Comparison of ENCODE assay signal across 9 cellular contexts in the genomic region with DNA sequence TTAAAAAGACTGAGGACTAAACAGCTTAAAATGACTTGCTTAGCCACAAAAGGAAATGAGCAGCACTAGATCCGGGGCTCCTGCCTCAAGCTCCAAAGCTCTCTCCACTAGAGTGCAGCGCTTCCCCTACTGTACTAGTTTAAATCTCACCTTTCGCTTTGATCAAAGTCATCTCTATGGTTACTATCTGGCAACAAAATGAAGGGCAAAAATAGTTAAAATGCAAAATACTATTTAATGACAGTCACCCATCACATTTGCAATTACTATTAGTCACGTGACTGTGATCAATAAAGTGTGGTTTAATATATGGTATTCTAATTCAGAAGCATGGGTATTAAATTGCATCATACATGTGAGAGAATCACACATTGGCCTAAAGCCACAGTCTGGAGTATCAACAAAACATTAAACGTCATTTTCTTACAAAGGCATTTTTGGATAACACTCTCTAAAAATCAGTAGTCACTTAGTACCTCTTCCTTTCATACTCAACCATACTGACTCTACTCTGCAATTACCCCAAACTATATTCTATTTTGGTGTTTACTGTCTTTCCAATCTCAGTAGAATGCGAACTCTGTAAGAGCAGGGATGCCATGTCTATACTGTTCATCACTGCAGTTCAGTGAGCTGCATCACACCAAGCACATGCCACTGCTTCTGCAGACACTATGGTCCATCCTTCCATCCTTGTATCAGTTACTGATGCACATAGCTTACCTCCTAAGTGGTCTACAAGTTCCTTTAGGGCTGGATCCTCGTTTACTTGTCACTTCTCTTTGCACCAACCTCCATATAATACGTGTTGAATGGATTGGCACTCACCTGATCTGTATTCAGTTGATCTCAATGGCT. TPM values are rescaled to one million over a fixed set of nuclear protein-coding genes. Genes with fewer than 3 reads are reported as not detected.
DNase-seq lines count a peak whose midpoint lies in the region; ATAC-seq lines count a peak whose summit lies in the region.
"Had no signal": no experiment of that assay in that cellular context is flagged by ENCODE, and none has a peak within 500 bp of the region (broad histone marks: within the 10 kb centered on the region; RNA-seq: fewer than 3 reads in every experiment).

No MANE protein-coding gene starts in this region.

- H3K4me1 Mint-ChIP-seq in CD4-positive, CD25-positive, alpha-beta regulatory T cell = peaks cover 31 to 73% (median 60%) of the 10 kb centered on the region in 4 donors
- H3K4me1 Mint-ChIP-seq in stimulated activated naive CD8-positive, alpha-beta T cell treated with anti-CD3 and anti-CD28 coated beads, Interleukin-15, Interleukin-2, amounts not matched to agents 100 ng/mL and 50 ng/mL, for 24 hours (ENCODE audit: low read depth) = peaks cover 82% of the 10 kb centered on the region

- peaks cover 60% of the 10 kb centered on the region for H3K4me1 ChIP-seq in CD4-positive, CD25-positive, alpha-beta regulatory T cell (ENCODE audit: control insufficient read depth, insufficient read depth, low read length, poor library complexity, severe bottlenecking)
- peaks cover 0 to 2% of the 10 kb centered on the region in 2 donors for H3K4me1 ChIP-seq in neuronal stem cell (ENCODE audit: control insufficient read depth in 2 of 2, insufficient read depth in 1 of 2, low read depth in 1 of 2, low read length in 2 of 2)

- peak overlapping the region; percentile 68 for H3K27ac ChIP-seq in CD4-positive, CD25-positive, alpha-beta regulatory T cell (ENCODE audit: insufficient read depth, low read length, poor library complexity, severe bottlenecking)
- no peak overlapping the region for H3K27ac ChIP-seq in neuronal stem cell (replicated peaks; ENCODE audit: low read length)
- H3K27ac ChIP-seq: HL-60 had no signal

- peak; percentile 83 to 87 for ATAC-seq in CD4-positive, CD25-positive, alpha-beta regulatory T cell (ENCODE audit: low read depth in 2 of 2)
- ATAC-seq in activated CD4-positive, CD25-positive, alpha-beta regulatory T cell treated with anti-CD3 and anti-CD28 coated beads, Interleukin-2, amount 50 U/mL, for 24 hours = peak; percentile 72 to 76

- H3K79me1 ChIP-seq in neuronal stem cell (ENCODE audit: low read depth, low read length) = peaks cover 4% of the 10 kb centered on the region

- no peaks in the 10 kb centered on the region for H3K9me3 ChIP-seq in CD4-positive, CD25-positive, alpha-beta regulatory T cell (ENCODE audit: control insufficient read depth in 2 of 2, low read length in 2 of 2)
- H3K9me3 ChIP-seq in neuronal stem cell (replicated peaks in 1 of 2; ENCODE audit: control insufficient read depth in 2 of 2, insufficient read depth in 1 of 2, low read depth in 1 of 2, low read length in 2 of 2) = peaks cover 0 to 2% of the 10 kb centered on the region in 2 donors

- H3K14ac ChIP-seq in neuronal stem cell (ENCODE audit: low read length) = no peak overlapping the region

- H3K27me3 Mint-ChIP-seq in CD4-positive, CD25-positive, alpha-beta regulatory T cell = no peaks in the 10 kb centered on the region
- H3K27me3 Mint-ChIP-seq in stimulated activated naive CD8-positive, alpha-beta T cell treated with anti-CD3 and anti-CD28 coated beads, Interleukin-15, Interleukin-2, amounts not matched to agents 100 ng/mL and 50 ng/mL, for 24 hours = no peaks in the 10 kb centered on the region

- H2BK12ac ChIP-seq in neuronal stem cell (ENCODE audit: low read length) = no peak overlapping the region

- no peak overlapping the region for H4K8ac ChIP-seq in neuronal stem cell (ENCODE audit: low read depth, low read length)

- no peak overlapping the region for H2AK5ac ChIP-seq in neuronal stem cell (ENCODE audit: low read depth, low read length)

- H4K91ac ChIP-seq in neuronal stem cell (ENCODE audit: low read depth, low read length, poor library complexity) = no peak overlapping the region

- no peak overlapping the region for H2AFZ ChIP-seq in neuronal stem cell (ENCODE audit: low read length)

- peak overlapping the region in 2 of 3 donors; percentile 68 to 80 for H3K27ac Mint-ChIP-seq in CD4-positive, CD25-positive, alpha-beta regulatory T cell
- H3K27ac Mint-ChIP-seq in stimulated activated naive CD8-positive, alpha-beta T cell treated with anti-CD3 and anti-CD28 coated beads, Interleukin-15, Interleukin-2, amounts not matched to agents 100 ng/mL and 50 ng/mL, for 24 hours = peak overlapping the region; percentile 79

- peaks cover 24% of the 10 kb centered on the region for H3K36me3 Mint-ChIP-seq in CD4-positive, CD25-positive, alpha-beta regulatory T cell
- H3K36me3 Mint-ChIP-seq in stimulated activated naive CD8-positive, alpha-beta T cell treated with anti-CD3 and anti-CD28 coated beads, Interleukin-15, Interleukin-2, amounts not matched to agents 100 ng/mL and 50 ng/mL, for 24 hours (ENCODE audit: low read depth) = peaks cover 70% of the 10 kb centered on the region

- no peak overlapping the region for H3K18ac ChIP-seq in neuronal stem cell (ENCODE audit: low read length)

- peaks cover 43% of the 10 kb centered on the region for H3K36me3 ChIP-seq in CD4-positive, CD25-positive, alpha-beta regulatory T cell (ENCODE audit: control insufficient read depth, insufficient read depth, low read length)
- peaks cover 4 to 91% of the 10 kb centered on the region in 2 donors for H3K36me3 ChIP-seq in neuronal stem cell (replicated peaks in 1 of 2; ENCODE audit: control insufficient read depth in 2 of 2, insufficient read depth in 2 of 2, low read length in 2 of 2)

- no peak overlapping the region for H2BK15ac ChIP-seq in neuronal stem cell (ENCODE audit: low read length)

- H3K4me3 Mint-ChIP-seq in CD4-positive, CD25-positive, alpha-beta regulatory T cell = peak overlapping the region; percentile 42 to 62 (median 52)
- peak overlapping the region; percentile 53 for H3K4me3 Mint-ChIP-seq in stimulated activated naive CD8-positive, alpha-beta T cell treated with anti-CD3 and anti-CD28 coated beads, Interleukin-15, Interleukin-2, amounts not matched to agents 100 ng/mL and 50 ng/mL, for 24 hours

- H3K9ac ChIP-seq in neuronal stem cell (ENCODE audit: low read depth, low read length, poor library complexity) = no peak overlapping the region

- H3K4me2 ChIP-seq in neuronal stem cell (ENCODE audit: insufficient read depth, low read length, poor library complexity, severe bottlenecking) = no peak overlapping the region

- no peak overlapping the region for H2BK120ac ChIP-seq in neuronal stem cell (ENCODE audit: low read depth, low read length)

- no CpG with 5 or more reads among the region's 8 CpGs for WGBS in neuronal stem cell (ENCODE audit: extremely low coverage in 2 of 2, insufficient read length in 2 of 2, insufficient replicate concordance in 1 of 2), 2 donors

- peak; percentile 44 to 79 (median 62) for DNase-seq in CD4-positive, CD25-positive, alpha-beta regulatory T cell
- DNase-seq in KG1 (lab: John Stamatoyannopoulos, UW) (peak; percentile 23), fibroblast of gingiva (ENCODE audit: low read depth) (peak; percentile 20), neuronal stem cell (ENCODE audit: low spot score) (no peak), kidney glomerular epithelial cell (lab: John Stamatoyannopoulos, UW) (no peak), occipital lobe (lab: John Stamatoyannopoulos, UW) (no peak)

- H3K9me3 Mint-ChIP-seq in CD4-positive, CD25-positive, alpha-beta regulatory T cell = no peaks in the 10 kb centered on the region
- H3K9me3 Mint-ChIP-seq in stimulated activated naive CD8-positive, alpha-beta T cell treated with anti-CD3 and anti-CD28 coated beads, Interleukin-15, Interleukin-2, amounts not matched to agents 100 ng/mL and 50 ng/mL, for 24 hours = no peaks in the 10 kb centered on the region

- H3K4me3 ChIP-seq in CD4-positive, CD25-positive, alpha-beta regulatory T cell (ENCODE audit: low read depth, low read length) = peak overlapping the region; percentile 63
- no peak overlapping the region for H3K4me3 ChIP-seq in neuronal stem cell (ENCODE audit: low read length in 2 of 2)

- H3K4ac ChIP-seq in neuronal stem cell (ENCODE audit: low read length) = no peak overlapping the region

- no peak overlapping the region for H3K23ac ChIP-seq in neuronal stem cell (ENCODE audit: low read depth, low read length, poor library complexity)

- H2BK5ac ChIP-seq in neuronal stem cell (ENCODE audit: low read length) = no peak overlapping the region

- H3K27me3 ChIP-seq in CD4-positive, CD25-positive, alpha-beta regulatory T cell (ENCODE audit: control insufficient read depth, insufficient read depth, low read length) = no peaks in the 10 kb centered on the region
- H3K27me3 ChIP-seq in neuronal stem cell (ENCODE audit: control insufficient read depth in 3 of 3, insufficient read depth in 3 of 3, low read depth in 1 of 3, low read length in 3 of 3) = no peaks in the 10 kb centered on the region

RNA-seq across cellular contexts. Expression of a gene that starts 6.2 kb away (rescaled TPM):
- 44.2 TPM for total RNA-seq in CD4-positive, CD25-positive, alpha-beta regulatory T cell
- 10 to 100 TPM; 31.7 to 42.7 (median 37.0) TPM for polyA plus RNA-seq in CD4-positive, CD25-positive, alpha-beta regulatory T cell
- polyA plus RNA-seq in neuronal stem cell (2013, experiment 1 of 2) = 33.7 TPM
- 34.6 TPM for polyA plus RNA-seq in neuronal stem cell (2013, experiment 2 of 2)
- 53.5 TPM for total RNA-seq in occipital lobe

RNA-seq across cellular contexts. Expression of a gene that starts 16.9 kb away (rescaled TPM):
- 47.9 TPM for total RNA-seq in CD4-positive, CD25-positive, alpha-beta regulatory T cell
- polyA plus RNA-seq in CD4-positive, CD25-positive, alpha-beta regulatory T cell = 10 to 100 TPM; 27.3 to 39.5 (median 39.0) TPM
- polyA plus RNA-seq in neuronal stem cell (2013, experiment 1 of 2) = 16.3 TPM
- 16.7 TPM for polyA plus RNA-seq in neuronal stem cell (2013, experiment 2 of 2)
- 60.8 TPM for total RNA-seq in occipital lobe

Comparison
In these comparisons a context has a peak if more than half of its experiments do, and no peak if none do; other contexts are left out.
1. DNase-seq: peak in CD4-positive, CD25-positive, alpha-beta regulatory T cell (3 of 3), KG1 (single experiment) and fibroblast of gingiva (single experiment); none in neuronal stem cell (single experiment), kidney glomerular epithelial cell (single experiment) and occipital lobe (single experiment).